31 cellular contexts compared by ENCODE assay signal in genomic region chr5:116498478-116498877, GRCh38.
A peak's percentile ranks its signal among the peaks of the same experiment; 100 is the strongest.
DNase-seq lines count a peak whose midpoint lies in the region; ATAC-seq and TF ChIP-seq lines count a peak whose summit lies in the region.
"Had no signal": no experiment of that assay in that cellular context is flagged by ENCODE, and none has a peak within 500 bp of the region (broad histone marks: within the 10 kb centered on the region; RNA-seq: fewer than 3 reads in every experiment).

No MANE protein-coding gene starts in this region.

- H3K27ac Mint-ChIP-seq in GM23338 (peak overlapping the region; percentile 83), WTC11 (peak overlapping the region; percentile 44)
- no peak overlapping the region for H3K27ac Mint-ChIP-seq in activated naive CD4-positive, alpha-beta T cell treated with anti-CD3 and anti-CD28 coated beads, Interleukin-2, amount 50 U/mL, for 72 hours
- H3K27ac Mint-ChIP-seq: activated CD8-positive, alpha-beta T cell treated with anti-CD3 and anti-CD28 coated beads for 36 hours; activated naive CD4-positive, alpha-beta T cell treated with anti-CD3 and anti-CD28 coated beads for 36 hours; activated T-helper 1 cell treated with anti-CD3 and anti-CD28 coated beads, Interleukin-12 subunit alpha, Interleukin-12 subunit beta, Interleukin-2, Interleukin-4 antibody, amounts not matched to agents 30 ng/mL and 10 ng/mL and 1 ng/mL, durations not matched to agents 14 hours and 24 hours and 36 hours; CD4-positive, alpha-beta memory T cell had no signal

- TF ChIP-seq POLR2A in vagina (IDR thresholded peaks at IDR 0.05) (no peak), lower leg skin (IDR thresholded peaks at IDR 0.05) (no peak)

- H3K9me3 ChIP-seq in trophoblast cell (ENCODE audit: insufficient read depth, low read depth, low read length): no peaks in the 10 kb centered on the region
- no peaks in the 10 kb centered on the region for H3K9me3 ChIP-seq in vagina
- H3K9me3 ChIP-seq: body of pancreas, left lung, neutrophil, prostate gland, upper lobe of left lung had no signal

- H3K4me1 Mint-ChIP-seq in GM23338: peaks cover 42% of the 10 kb centered on the region
- H3K4me1 Mint-ChIP-seq in WTC11: peaks cover 75% of the 10 kb centered on the region
- H3K4me1 Mint-ChIP-seq: CD4-positive, alpha-beta memory T cell had no signal

- no peak overlapping the region for H3K9ac ChIP-seq in trophoblast cell (ENCODE audit: low read length)

- peak overlapping the region; percentile 39; the same call in 1 of the 3 replicates for H3K4me3 Mint-ChIP-seq in GM23338
- peak overlapping the region; percentile 23; the same call in 1 of the 2 replicates for H3K4me3 Mint-ChIP-seq in WTC11
- H3K4me3 Mint-ChIP-seq: activated CD8-positive, alpha-beta T cell treated with anti-CD3 and anti-CD28 coated beads for 36 hours; activated naive CD4-positive, alpha-beta T cell treated with anti-CD3 and anti-CD28 coated beads for 36 hours; activated T-helper 1 cell treated with anti-CD3 and anti-CD28 coated beads, Interleukin-12 subunit alpha, Interleukin-12 subunit beta, Interleukin-2, Interleukin-4 antibody, amounts not matched to agents 30 ng/mL and 10 ng/mL and 1 ng/mL, durations not matched to agents 14 hours and 24 hours and 36 hours; CD4-positive, alpha-beta memory T cell had no signal

- H3K27me3 Mint-ChIP-seq in GM23338 (ENCODE audit: insufficient read depth, low read depth, poor library complexity): peaks cover 10% of the 10 kb centered on the region
- no peaks in the 10 kb centered on the region for H3K27me3 Mint-ChIP-seq in WTC11 (ENCODE audit: low read depth)
- H3K27me3 Mint-ChIP-seq: activated CD8-positive, alpha-beta T cell treated with anti-CD3 and anti-CD28 coated beads for 36 hours; CD4-positive, alpha-beta memory T cell had no signal

- H3K79me1 ChIP-seq in trophoblast cell (ENCODE audit: low read length): peaks cover 3% of the 10 kb centered on the region

- H2BK12ac ChIP-seq in trophoblast cell (ENCODE audit: low read length): no peak overlapping the region

- POLR2A ChIA-PET in WTC11 (lab: Charles Lee): interaction anchor here (0.9 kb wide), 1 partner anchor 10 kb away, joined by 3 read pairs; no protein-coding TSS in a partner anchor

- H3K4ac ChIP-seq in trophoblast cell (ENCODE audit: low read depth, low read length): peak overlapping the region; percentile 28

- H4K91ac ChIP-seq in trophoblast cell (ENCODE audit: low read depth, low read length): no peak overlapping the region

- no peak overlapping the region for H4K12ac ChIP-seq in trophoblast cell (ENCODE audit: low read depth, low read length)

- H3K4me2 ChIP-seq in GM23338 (0 out of 2 replicates have a peak overlapping the region, but pooled peaks have one; percentile 64), trophoblast cell (ENCODE audit: low read length) (no peak overlapping the region)

- H3K27me3 ChIP-seq in GM23338 (ENCODE audit: insufficient read depth): no peaks in the 10 kb centered on the region
- no peaks in the 10 kb centered on the region for H3K27me3 ChIP-seq in trophoblast cell (ENCODE audit: insufficient read depth, low read length)
- H3K27me3 ChIP-seq in vagina: no peaks in the 10 kb centered on the region
- H3K27me3 ChIP-seq: body of pancreas, left lung, neutrophil, upper lobe of left lung had no signal

- H2AFZ ChIP-seq in GM23338 (no peak overlapping the region), trophoblast cell (ENCODE audit: insufficient read depth, low read length, poor library complexity) (no peak overlapping the region)

- H3K23ac ChIP-seq in trophoblast cell (ENCODE audit: low read length): no peak overlapping the region

- TF ChIP-seq CTCF in GM23338 (conservative IDR thresholded peaks at IDR 0.05; ENCODE audit: low read depth in 2 of 2) (no peak), WTC11 (IDR thresholded peaks at IDR 0.05) (no peak), vagina (IDR thresholded peaks at IDR 0.05) (no peak), lower leg skin (IDR thresholded peaks at IDR 0.05) (no peak)

- DNase-seq in GM23338 (ENCODE audit: low spot score): peak; percentile 32
- DNase-seq in WTC11 (ENCODE audit: low spot score): no peak
- DNase-seq in iPS-NIHi7 (ENCODE audit: extremely low spot score): peak; percentile 30
- no peak for DNase-seq in trophoblast cell
- DNase-seq in vagina (ENCODE audit: extremely low spot score in 2 of 2): no peak
- DNase-seq in NCI-H2107 treated with DMSO at 0.1 percent for 48 hours (lab: John Stamatoyannopoulos, UW; ENCODE audit: unreplicated experiment): no peak
- no peak for DNase-seq in activated naive CD4-positive, alpha-beta T cell treated with anti-CD3 and anti-CD28 coated beads, Interleukin-2, amount 50 U/mL, for 72 hours (ENCODE audit: low spot score in 2 of 2)
- no peak for DNase-seq in lower leg skin (ENCODE audit: low spot score in 2 of 2)
- DNase-seq: activated CD8-positive, alpha-beta memory T cell treated with anti-CD3 and anti-CD28 coated beads, Interleukin-2, amount 50 U/mL, for 48 hours; activated CD8-positive, alpha-beta T cell treated with anti-CD3 and anti-CD28 coated beads for 36 hours; activated naive CD4-positive, alpha-beta T cell treated with anti-CD3 and anti-CD28 coated beads for 36 hours; body of pancreas; CD4-positive, alpha-beta memory T cell; cerebellar nuclear complex; GOT3; Karpas-422; left lung; mesenchymal stem cell; NCI-H1417 treated with DMSO at 0.1 percent for 48 hours; NCI-H2081; NCI-H226; NCI-H526 treated with DMSO at 0.1 percent for 48 hours; SHP77; stimulated activated CD4-positive, alpha-beta T cell treated with anti-CD3 and anti-CD28 coated beads, Interleukin-4, amount 100 ng/mL, for 1 hour; T-helper 2 cell had no signal

- H3K4me3 ChIP-seq in GM23338 (0 out of 2 replicates have a peak overlapping the region, but pooled peaks have one; percentile 7), trophoblast cell (ENCODE audit: low read depth, low read length) (no peak overlapping the region), vagina (no peak overlapping the region), lower leg skin (ENCODE audit: low read depth, poor library complexity, severe bottlenecking) (no peak overlapping the region)
- H3K4me3 ChIP-seq: body of pancreas, left lung, prostate gland, upper lobe of left lung had no signal

- ATAC-seq in GM23338 (peak; percentile 66), WTC11 (peak; percentile 24)
- no peak for ATAC-seq in activated naive CD4-positive, alpha-beta T cell treated with anti-CD3 and anti-CD28 coated beads, Interleukin-2, amount 50 U/mL, for 72 hours
- ATAC-seq: activated CD8-positive, alpha-beta T cell treated with anti-CD3 and anti-CD28 coated beads for 36 hours; body of pancreas; left lung; Panc1; sciatic nerve had no signal

- WGBS in trophoblast cell (ENCODE audit: extremely low coverage, insufficient coverage, insufficient read length): no CpG with 5 or more reads among the region's 6 CpGs
- WGBS in lower leg skin, 2 donors: 57 to 65% methylated on average over 6 of the region's 6 CpGs

- H3K4me1 ChIP-seq in GM23338 (ENCODE audit: insufficient read depth) (peaks cover 50% of the 10 kb centered on the region), trophoblast cell (ENCODE audit: control insufficient read depth in 1 of 2, insufficient read depth in 2 of 2, low read length in 2 of 2) (peaks cover 14 to 15% of the 10 kb centered on the region in 2 experiments), vagina (peaks cover 5% of the 10 kb centered on the region)
- H3K4me1 ChIP-seq: body of pancreas, prostate gland had no signal

- no peak overlapping the region for H2AK5ac ChIP-seq in trophoblast cell (ENCODE audit: low read length)

- H4K20me1 ChIP-seq in GM23338 (replicated peaks; ENCODE audit: insufficient read depth): peaks cover 59% of the 10 kb centered on the region

- CTCF ChIA-PET in WTC11 (lab: Charles Lee): interaction anchor here (0.8 kb wide), 1 partner anchor 75 kb away, joined by 3 read pairs; no protein-coding TSS in a partner anchor

- H3K18ac ChIP-seq in trophoblast cell (ENCODE audit: low read length): no peak overlapping the region

- peaks cover 4% of the 10 kb centered on the region; the same call in 1 of the 2 replicates for H3F3A ChIP-seq in GM23338 (replicated peaks; ENCODE audit: low read depth)

- intact Hi-C loops in vagina (cut with DNase I): no loop called here
- intact Hi-C loops in lower leg skin (cut with DNase I; ENCODE audit: low total_unique reads): no loop called here

- no peak overlapping the region for H2BK120ac ChIP-seq in trophoblast cell (ENCODE audit: insufficient read depth, low read length, poor library complexity)

- no peak overlapping the region for H4K8ac ChIP-seq in trophoblast cell (ENCODE audit: low read depth, low read length)

- H3K36me3 ChIP-seq in GM23338 (ENCODE audit: insufficient read depth) (peaks cover 79% of the 10 kb centered on the region), trophoblast cell (ENCODE audit: control insufficient read depth in 1 of 2, insufficient read depth in 2 of 2, low read length in 2 of 2) (peaks cover 22 to 42% of the 10 kb centered on the region in 2 experiments), vagina (peaks cover 0 to 20% of the 10 kb centered on the region in 2 donors)
- H3K36me3 ChIP-seq: neutrophil, prostate gland had no signal

- no peak overlapping the region for H2BK5ac ChIP-seq in trophoblast cell (ENCODE audit: low read depth, low read length, poor library complexity)

- H3K9me2 ChIP-seq in GM23338 (ENCODE audit: insufficient read depth): no peaks in the 10 kb centered on the region

- H3K36me3 Mint-ChIP-seq in GM23338 (ENCODE audit: low read depth) (peaks cover 89% of the 10 kb centered on the region), WTC11 (peaks cover 90% of the 10 kb centered on the region)
- peaks cover 0 to 10% of the 10 kb centered on the region in 2 donors for H3K36me3 Mint-ChIP-seq in activated naive CD4-positive, alpha-beta T cell treated with anti-CD3 and anti-CD28 coated beads, Interleukin-2, amount 50 U/mL, for 72 hours

- H3K9me3 Mint-ChIP-seq in GM23338 (no peaks in the 10 kb centered on the region), WTC11 (no peaks in the 10 kb centered on the region)
- peaks cover 0 to 6% of the 10 kb centered on the region in 2 donors for H3K9me3 Mint-ChIP-seq in activated naive CD4-positive, alpha-beta T cell treated with anti-CD3 and anti-CD28 coated beads, Interleukin-2, amount 50 U/mL, for 72 hours
- H3K9me3 Mint-ChIP-seq: activated CD8-positive, alpha-beta T cell treated with anti-CD3 and anti-CD28 coated beads for 36 hours; activated naive CD4-positive, alpha-beta T cell treated with anti-CD3 and anti-CD28 coated beads for 36 hours; activated T-helper 1 cell treated with anti-CD3 and anti-CD28 coated beads, Interleukin-12 subunit alpha, Interleukin-12 subunit beta, Interleukin-2, Interleukin-4 antibody, amounts not matched to agents 30 ng/mL and 10 ng/mL and 1 ng/mL, durations not matched to agents 14 hours and 24 hours and 36 hours had no signal

- H3K27ac ChIP-seq in GM23338 (ENCODE audit: low read depth) (peak overlapping the region; percentile 46; the same call in 1 of the 2 replicates), trophoblast cell (ENCODE audit: low read depth, low read length) (peak overlapping the region; percentile 58), vagina (no peak overlapping the region)
- H3K27ac ChIP-seq: body of pancreas, left lung, neutrophil, prostate gland, upper lobe of left lung had no signal

- H3K14ac ChIP-seq in trophoblast cell (ENCODE audit: low read length): no peak overlapping the region

- H3K79me2 ChIP-seq in GM23338 (replicated peaks; ENCODE audit: insufficient read depth) (peaks cover 98% of the 10 kb centered on the region), trophoblast cell (ENCODE audit: control insufficient read depth, insufficient read depth, low read length, poor library complexity) (peaks cover 2% of the 10 kb centered on the region)

Comparison
In these comparisons a context has a peak if more than half of its experiments do, and no peak if none do; other contexts are left out.
1. ATAC-seq: peak in GM23338 (single experiment) and WTC11 (single experiment); none in activated naive CD4-positive, alpha-beta T cell treated with anti-CD3 and anti-CD28 coated beads, Interleukin-2, amount 50 U/mL, for 72 hours (0 of 2).
2. DNase-seq: peak in GM23338 (single experiment) and iPS-NIHi7 (single experiment); none in WTC11 (single experiment), trophoblast cell (0 of 2), vagina (0 of 2), NCI-H2107 treated with DMSO at 0.1 percent for 48 hours (single experiment), activated naive CD4-positive, alpha-beta T cell treated with anti-CD3 and anti-CD28 coated beads, Interleukin-2, amount 50 U/mL, for 72 hours (0 of 2) and lower leg skin (0 of 2).
3. H3K27ac Mint-ChIP-seq: peak in GM23338 (single experiment) and WTC11 (single experiment); none in activated naive CD4-positive, alpha-beta T cell treated with anti-CD3 and anti-CD28 coated beads, Interleukin-2, amount 50 U/mL, for 72 hours (0 of 2).